ENCODE assay signal across 11 cellular contexts in the genomic region with DNA sequence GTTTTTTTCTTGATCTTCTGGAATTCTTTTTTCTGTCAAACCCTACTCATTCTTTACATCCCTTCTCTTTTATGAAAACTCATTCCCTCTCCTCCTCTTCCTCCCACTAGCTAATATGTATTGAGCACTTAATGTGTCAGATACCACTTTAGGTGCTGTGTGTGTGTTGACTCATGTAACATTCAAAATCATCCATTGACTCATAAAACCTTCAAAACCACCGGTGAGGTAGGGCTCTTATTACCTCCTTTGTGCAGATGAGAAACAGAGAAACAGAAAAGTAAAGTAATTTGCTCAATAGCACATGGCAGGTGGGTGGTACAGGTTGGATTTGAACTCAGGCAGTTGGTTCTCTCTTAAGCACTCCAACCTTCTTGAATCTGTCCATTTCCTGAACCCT.
DNase-seq lines count a peak whose midpoint lies in the region; ATAC-seq and TF ChIP-seq lines count a peak whose summit lies in the region.
"Had no signal": no experiment of that assay in that cellular context is flagged by ENCODE, and none has a peak within 500 bp of the region (broad histone marks: within the 10 kb centered on the region; RNA-seq: fewer than 3 reads in every experiment).

No MANE protein-coding gene starts in this region.

- peak overlapping the region; percentile 77 to 84 for H3K27ac ChIP-seq in right atrium auricular region
- peak overlapping the region in 2 of 3 donors; percentile 10 to 79 for H3K27ac ChIP-seq in thyroid gland
- H3K27ac ChIP-seq in breast epithelium, result peak overlapping the region in 1 of 2 donors; percentile 77

- peaks cover 0 to 30% of the 10 kb centered on the region in 2 donors for H3K4me1 ChIP-seq in right atrium auricular region
- H3K4me1 ChIP-seq in thyroid gland, result peaks cover 23 to 60% of the 10 kb centered on the region in 2 donors
- no peaks in the 10 kb centered on the region for H3K4me1 ChIP-seq in breast epithelium

- H3K27me3 ChIP-seq in right atrium auricular region, result no peaks in the 10 kb centered on the region
- no peaks in the 10 kb centered on the region for H3K27me3 ChIP-seq in thyroid gland
- H3K27me3 ChIP-seq in breast epithelium, result no peaks in the 10 kb centered on the region
- H3K27me3 ChIP-seq: pancreas had no signal

- TF ChIP-seq POLR2A in thyroid gland (IDR thresholded peaks at IDR 0.05) (no peak), breast epithelium (IDR thresholded peaks at IDR 0.05) (no peak), lower leg skin (IDR thresholded peaks at IDR 0.05) (no peak)

- intact Hi-C loops in Right ventricle myocardium superior (cut with DNase I), result no loop called here
- intact Hi-C loops in thyroid gland (cut with DNase I), result no loop called here
- intact Hi-C loops in breast epithelium (cut with DNase I; ENCODE audit: low total_unique reads), result loop anchor here (10.0 kb wide), 1 partner anchor 124 kb away; no protein-coding TSS in a partner anchor
- intact Hi-C loops in lower leg skin (cut with DNase I; ENCODE audit: low total_unique reads), result no loop called here

- DNase-seq in right atrium auricular region (ENCODE audit: low spot score) (no peak), Right ventricle myocardium superior (no peak), dermis blood vessel endothelial cell (peak; percentile 31), thyroid gland (no peak), medulla oblongata (ENCODE audit: extremely low spot score) (no peak), breast epithelium (ENCODE audit: low spot score in 2 of 2) (no peak), lower leg skin (ENCODE audit: low spot score in 2 of 2) (no peak)
- DNase-seq: activated gamma-delta T cell, HFFc6, pancreas had no signal

- no peaks in the 10 kb centered on the region for H3K9me3 ChIP-seq in right atrium auricular region
- H3K9me3 ChIP-seq in thyroid gland, result no peaks in the 10 kb centered on the region
- H3K9me3 ChIP-seq in breast epithelium, result no peaks in the 10 kb centered on the region
- H3K9me3 ChIP-seq: pancreas had no signal

- WGBS in thyroid gland, 2 donors, result 81 to 97% methylated on average over 1 of the region's 1 CpG
- 56 to 62% methylated on average over 1 of the region's 1 CpG for WGBS in lower leg skin, 2 donors

- ATAC-seq in Right ventricle myocardium superior (ENCODE audit: poor library complexity) (no peak), HG03159 (IDR thresholded peaks at IDR 0.05; ENCODE audit: unreplicated experiment) (peak; percentile 33)
- ATAC-seq: pancreas had no signal

- H3K36me3 ChIP-seq in right atrium auricular region (no peaks in the 10 kb centered on the region), thyroid gland (no peaks in the 10 kb centered on the region), breast epithelium (no peaks in the 10 kb centered on the region)
- H3K36me3 ChIP-seq: pancreas had no signal

- TF ChIP-seq CTCF in right atrium auricular region (IDR thresholded peaks at IDR 0.05), result no peak
- TF ChIP-seq CTCF in thyroid gland (IDR thresholded peaks at IDR 0.05), result no peak
- no peak for TF ChIP-seq CTCF in breast epithelium (IDR thresholded peaks at IDR 0.05)
- no peak for TF ChIP-seq CTCF in lower leg skin (IDR thresholded peaks at IDR 0.05)

- no peak overlapping the region for H3K4me3 ChIP-seq in right atrium auricular region
- H3K4me3 ChIP-seq in thyroid gland (replicated peaks in 1 of 3), result no peak overlapping the region
- H3K4me3 ChIP-seq in breast epithelium, result no peak overlapping the region
- no peak overlapping the region for H3K4me3 ChIP-seq in lower leg skin (ENCODE audit: low read depth, poor library complexity, severe bottlenecking)
- H3K4me3 ChIP-seq: pancreas had no signal
